ENCODE assay signal across 20 cellular contexts in genomic region chr5:172238334-172238733, GRCh38. TPM values are rescaled to one million over a fixed set of nuclear protein-coding genes. Genes with fewer than 3 reads are reported as not detected.
"Had no signal": no experiment of that assay in that cellular context is flagged by ENCODE, and none has a peak within 500 bp of the region (broad histone marks: within the 10 kb centered on the region; RNA-seq: fewer than 3 reads in every experiment).

No MANE protein-coding gene starts in this region.

- H3K27ac Mint-ChIP-seq: endodermal cell, natural killer cell, progenitor cell of endocrine pancreas, WTC11 had no signal

- H3K4me3 ChIP-seq: cardiac muscle cell, heart left ventricle, smooth muscle cell, thoracic aorta, upper lobe of right lung had no signal

- H3K27me3 Mint-ChIP-seq: progenitor cell of endocrine pancreas had no signal

- H3K9me3 ChIP-seq: heart left ventricle, thoracic aorta, upper lobe of right lung had no signal

- H3K27me3 ChIP-seq: cardiac muscle cell, heart left ventricle, upper lobe of right lung had no signal

- DNase-seq: activated CD4-positive, alpha-beta T cell treated with anti-CD3 and anti-CD28 coated beads, Interleukin-2, amount 50 U/mL, for 4 hours; activated CD8-positive, alpha-beta memory T cell treated with anti-CD3 and anti-CD28 coated beads, Interleukin-2, amount 50 U/mL, for 48 hours; activated gamma-delta T cell treated with Interleukin-2 at 50 U/mL for 16 hours; endodermal cell; heart left ventricle; mesendoderm; natural killer cell; nucleus accumbens; right cardiac atrium; upper lobe of right lung had no signal

- H3K4me3 Mint-ChIP-seq: endodermal cell, natural killer cell, WTC11 had no signal

- ATAC-seq: heart left ventricle, natural killer cell, right cardiac atrium, upper lobe of right lung, WTC11 had no signal

- H3K9me3 Mint-ChIP-seq: endodermal cell, natural killer cell, WTC11 had no signal

- H3K27ac ChIP-seq: cardiac muscle cell, heart left ventricle, thoracic aorta, upper lobe of right lung had no signal

- H3K36me3 Mint-ChIP-seq: natural killer cell had no signal

- H3K4me2 ChIP-seq: smooth muscle cell had no signal

RNA-seq across cellular contexts. Expression of gene EFCAB9, which starts 44.4 kb away (rescaled TPM):
- total RNA-seq: cardiac muscle cell; dermis microvascular lymphatic vessel endothelial cell; endodermal cell; epithelial cell of proximal tubule; frontal cortex; heart left ventricle; lower leg skin; natural killer cell; progenitor cell of endocrine pancreas; right cardiac atrium; smooth muscle cell; T-helper 1 cell treated with Interleukin-12 subunit alpha and Interleukin-12 subunit beta and Interleukin-4 antibody, amounts not matched to agents 30 ng/mL and 1 ng/mL, for 36 hours; thoracic aorta; upper lobe of right lung; WTC11 had no signal
